In genomic region chrX:25002658-25003015, GRCh38 we compare ENCODE assay signal across 14 cellular contexts. TPM values are rescaled to one million over a fixed set of nuclear protein-coding genes. Genes with fewer than 3 reads are reported as not detected.
DNase-seq lines count a peak whose midpoint lies in the region; ATAC-seq and TF ChIP-seq lines count a peak whose summit lies in the region.
"Had no signal": no experiment of that assay in that cellular context is flagged by ENCODE, and none has a peak within 500 bp of the region (broad histone marks: within the 10 kb centered on the region; RNA-seq: fewer than 3 reads in every experiment).

No MANE protein-coding gene starts in this region.

- H3K4me1 Mint-ChIP-seq in activated CD8-positive, alpha-beta memory T cell treated with anti-CD3 and anti-CD28 coated beads, Interleukin-2, amount 10 ng/mL, durations not matched to agents 7 days and 5 days: peaks cover 13% of the 10 kb centered on the region
- peaks cover 25% of the 10 kb centered on the region for H3K4me1 Mint-ChIP-seq in stimulated activated effector memory CD8-positive, alpha-beta T cell treated with anti-CD3 and anti-CD28 coated beads, Interleukin-12 subunit alpha, Interleukin-12 subunit beta, amount 100 ng/mL, for 72 hours

- H3K9me3 ChIP-seq in iPS-18c (ENCODE audit: control insufficient read depth, insufficient read depth, low read length): peaks cover 2% of the 10 kb centered on the region

- H3K4me3 ChIP-seq in astrocyte of the spinal cord (ENCODE audit: low read depth, low read length) (peak overlapping the region; percentile 12), iPS-18c (ENCODE audit: insufficient read depth, low read depth, low read length) (peak overlapping the region; percentile 43)

- no peak for TF ChIP-seq CTCF in astrocyte of the spinal cord (IDR thresholded peaks at IDR 0.05; ENCODE audit: low read depth, low read length)

- H3K4me3 Mint-ChIP-seq in activated CD8-positive, alpha-beta memory T cell treated with anti-CD3 and anti-CD28 coated beads, Interleukin-2, amount 10 ng/mL, durations not matched to agents 7 days and 5 days: peak overlapping the region; percentile 69
- H3K4me3 Mint-ChIP-seq in stimulated activated effector memory CD8-positive, alpha-beta T cell treated with anti-CD3 and anti-CD28 coated beads, Interleukin-12 subunit alpha, Interleukin-12 subunit beta, amount 100 ng/mL, for 72 hours: peak overlapping the region; percentile 59
- H3K4me3 Mint-ChIP-seq: natural killer cell had no signal

- H3K27ac Mint-ChIP-seq in activated CD8-positive, alpha-beta memory T cell treated with anti-CD3 and anti-CD28 coated beads, Interleukin-2, amount 10 ng/mL, durations not matched to agents 7 days and 5 days: no peak overlapping the region
- H3K27ac Mint-ChIP-seq in stimulated activated effector memory CD8-positive, alpha-beta T cell treated with anti-CD3 and anti-CD28 coated beads, Interleukin-12 subunit alpha, Interleukin-12 subunit beta, amount 100 ng/mL, for 72 hours: no peak overlapping the region
- H3K27ac Mint-ChIP-seq: natural killer cell had no signal

- H3K36me3 Mint-ChIP-seq in activated CD8-positive, alpha-beta memory T cell treated with anti-CD3 and anti-CD28 coated beads, Interleukin-2, amount 10 ng/mL, durations not matched to agents 7 days and 5 days: peaks cover 4% of the 10 kb centered on the region
- peaks cover 16% of the 10 kb centered on the region for H3K36me3 Mint-ChIP-seq in stimulated activated effector memory CD8-positive, alpha-beta T cell treated with anti-CD3 and anti-CD28 coated beads, Interleukin-12 subunit alpha, Interleukin-12 subunit beta, amount 100 ng/mL, for 72 hours

- ATAC-seq in activated CD8-positive, alpha-beta memory T cell treated with anti-CD3 and anti-CD28 coated beads, Interleukin-2, amount 10 ng/mL, durations not matched to agents 7 days and 5 days: no peak
- no peak for ATAC-seq in stimulated activated effector memory CD8-positive, alpha-beta T cell treated with anti-CD3 and anti-CD28 coated beads, Interleukin-12 subunit alpha, Interleukin-12 subunit beta, amount 100 ng/mL, for 72 hours
- ATAC-seq: natural killer cell had no signal

- H3K27me3 Mint-ChIP-seq in activated CD8-positive, alpha-beta memory T cell treated with anti-CD3 and anti-CD28 coated beads, Interleukin-2, amount 10 ng/mL, durations not matched to agents 7 days and 5 days: peaks cover 40% of the 10 kb centered on the region

- CTCF ChIA-PET in activated CD8-positive, alpha-beta memory T cell treated with anti-CD3 and anti-CD28 coated beads, Interleukin-2, amount 10 ng/mL, durations not matched to agents 7 days and 5 days (lab: Charles Lee): no interaction called here

- in situ Hi-C loops in astrocyte of the spinal cord (cut with HindIII; ENCODE audit: low sequenced_read_pairs): no loop called here

- no peak for DNase-seq in activated CD8-positive, alpha-beta memory T cell treated with anti-CD3 and anti-CD28 coated beads, Interleukin-2, amount 10 ng/mL, durations not matched to agents 7 days and 5 days
- no peak for DNase-seq in activated CD8-positive, alpha-beta memory T cell treated with anti-CD3 and anti-CD28 coated beads for 24 hours
- DNase-seq in astrocyte of the spinal cord (ENCODE audit: low read depth, low spot score) (no peak), NCI-H2107 treated with DMSO at 0.1 percent for 48 hours (lab: John Stamatoyannopoulos, UW; ENCODE audit: unreplicated experiment) (no peak), NCI-H1092 treated with DMSO at 0.1 percent for 48 hours (lab: John Stamatoyannopoulos, UW) (no peak), MV-4-11 (lab: John Stamatoyannopoulos, UW) (no peak)
- no peak for DNase-seq in stimulated activated effector memory CD8-positive, alpha-beta T cell treated with anti-CD3 and anti-CD28 coated beads, Interleukin-12 subunit alpha, Interleukin-12 subunit beta, amount 100 ng/mL, for 72 hours (ENCODE audit: low spot score in 2 of 2)
- DNase-seq: activated CD4-positive, alpha-beta T cell treated with anti-CD3 and anti-CD28 coated beads for 1 hour; kidney glomerular epithelial cell; natural killer cell; NCI-H2081 had no signal

- no peaks in the 10 kb centered on the region for H3K9me3 Mint-ChIP-seq in activated CD8-positive, alpha-beta memory T cell treated with anti-CD3 and anti-CD28 coated beads, Interleukin-2, amount 10 ng/mL, durations not matched to agents 7 days and 5 days (ENCODE audit: low read depth)
- H3K9me3 Mint-ChIP-seq in stimulated activated effector memory CD8-positive, alpha-beta T cell treated with anti-CD3 and anti-CD28 coated beads, Interleukin-12 subunit alpha, Interleukin-12 subunit beta, amount 100 ng/mL, for 72 hours: no peaks in the 10 kb centered on the region
- H3K9me3 Mint-ChIP-seq: activated T-helper 2 cell treated with anti-CD3 and anti-CD28 coated beads, Interferon-gamma antibody, Interleukin-2, Interleukin-4, amounts not matched to agents 10 μg/mL and 5 μg/mL and 100 μg/mL, durations not matched to agents 14 hours and 24 hours and 36 hours; natural killer cell had no signal

RNA-seq across cellular contexts. Expression of gene ARX, which starts 13.1 kb away (rescaled TPM):
- not detected for total RNA-seq in activated CD8-positive, alpha-beta memory T cell treated with anti-CD3 and anti-CD28 coated beads, Interleukin-2, amount 10 ng/mL, durations not matched to agents 7 days and 5 days
- total RNA-seq: activated T-helper 2 cell treated with anti-CD3 and anti-CD28 coated beads, Interferon-gamma antibody, Interleukin-2, Interleukin-4, amounts not matched to agents 10 μg/mL and 5 μg/mL and 100 μg/mL, durations not matched to agents 14 hours and 24 hours and 36 hours; cerebellum; natural killer cell had no signal
